ENCODE assay signal across 1 cellular context in the genomic region with DNA sequence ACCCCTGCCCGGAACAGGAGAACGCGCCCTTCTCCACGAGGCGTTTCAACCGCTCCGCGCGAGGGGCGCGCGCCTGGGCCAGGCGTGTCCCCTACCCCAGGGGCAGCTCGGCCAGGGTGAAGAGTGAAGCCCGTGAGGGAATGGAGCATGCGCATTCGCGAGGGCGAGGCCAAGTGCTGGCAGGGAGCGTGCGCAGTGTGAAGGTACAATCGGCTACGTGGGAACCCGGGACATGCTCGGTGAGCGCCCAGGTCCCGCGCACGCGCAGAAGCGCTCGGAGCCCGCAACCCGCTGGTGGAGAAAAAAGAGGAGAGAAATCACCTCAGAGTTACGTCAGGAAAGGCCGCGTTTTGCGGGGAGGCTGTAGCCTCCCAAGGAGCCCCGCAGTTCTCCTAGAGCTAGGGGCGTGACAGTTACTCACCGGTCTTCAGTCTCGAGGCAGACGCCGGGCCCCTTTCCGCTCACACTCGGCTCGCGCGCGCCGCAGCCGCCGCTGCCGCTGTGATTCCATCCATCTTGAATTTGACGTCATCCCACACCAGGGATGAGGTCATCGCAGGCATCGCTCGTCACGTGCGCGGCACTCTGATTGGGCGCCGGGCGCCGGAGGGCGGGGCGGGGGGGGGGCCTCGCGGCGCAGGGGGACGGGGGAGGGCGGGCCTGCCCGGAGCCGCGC.
TF ChIP-seq lines count a peak whose summit lies in the region.

Gene ZBTB21 (minus strand): TSS at position 530 of the 676 bp plus-strand sequence. CDS start 16,265 bp downstream, outside the sequence.

TF ChIP-seq in HepG2, 621 proteins besides CTCF, POLR2A, EP300 and RAD21 (continued from another document and continues in another):
- TF ChIP-seq ZNF362 (CRISPR knock-in tag; IDR thresholded peaks at IDR 0.05; ENCODE audit: borderline replicate concordance) (no peak; the same call in 1 of the 2 replicates), BRD4 (CRISPR knock-in tag; IDR thresholded peaks at IDR 0.05) (peak; percentile 54; the same call in 1 of the 2 replicates), FLYWCH1 (CRISPR knock-in tag; IDR thresholded peaks at IDR 0.05) (no peak), PRDM15 (CRISPR knock-in tag; IDR thresholded peaks at IDR 0.05) (no peak), DMAP1 (CRISPR knock-in tag; IDR thresholded peaks at IDR 0.05) (peak; percentile 66), ZNF282 (IDR thresholded peaks at IDR 0.05; ENCODE audit: partially characterized antibody) (no peak), NFYC (CRISPR knock-in tag; IDR thresholded peaks at IDR 0.05) (peak; percentile 71), ZMYM3 (CRISPR knock-in tag; IDR thresholded peaks at IDR 0.05) (0 out of 2 replicates have a peak, but pooled peaks have one; percentile 16), NFKB2 (CRISPR knock-in tag; IDR thresholded peaks at IDR 0.05; ENCODE audit: borderline replicate concordance) (peak; percentile 39; the same call in 1 of the 2 replicates), PTBP1 (IDR thresholded peaks at IDR 0.05; ENCODE audit: low read depth, low read length, poor library complexity, severe bottlenecking) (peak; percentile 90), KLF12 (CRISPR knock-in tag; IDR thresholded peaks at IDR 0.05; ENCODE audit: borderline replicate concordance) (0 out of 2 replicates have a peak, but pooled peaks have one; percentile 63), ZNF468 (CRISPR knock-in tag; IDR thresholded peaks at IDR 0.05) (no peak), ZBTB8A (CRISPR knock-in tag; IDR thresholded peaks at IDR 0.05; ENCODE audit: borderline replicate concordance, low read depth) (no peak), ZNF335 (CRISPR knock-in tag; IDR thresholded peaks at IDR 0.05) (no peak), SRSF9 (IDR thresholded peaks at IDR 0.05; ENCODE audit: borderline replicate concordance, insufficient read depth, low read depth, low read length, poor library complexity, severe bottlenecking) (no peak), RXRB (CRISPR knock-in tag; IDR thresholded peaks at IDR 0.05; ENCODE audit: borderline replicate concordance) (no peak), KMT2B (CRISPR knock-in tag; IDR thresholded peaks at IDR 0.05) (0 out of 2 replicates have a peak, but pooled peaks have one; percentile 44), RBFOX2 (IDR thresholded peaks at IDR 0.05; ENCODE audit: low read depth, low read length) (peak; percentile 97), ZBTB20 (CRISPR knock-in tag; IDR thresholded peaks at IDR 0.05; ENCODE audit: borderline replicate concordance, low read depth) (no peak), ZNF607 (CRISPR knock-in tag; IDR thresholded peaks at IDR 0.05; ENCODE audit: borderline replicate concordance) (peak; percentile 32; the same call in 1 of the 2 replicates), GABPB1 (CRISPR knock-in tag; IDR thresholded peaks at IDR 0.05) (peak; percentile 69; the same call in 1 of the 2 replicates), ZNF232 (CRISPR knock-in tag; IDR thresholded peaks at IDR 0.05; ENCODE audit: borderline replicate concordance) (0 out of 2 replicates have a peak, but pooled peaks have one; percentile 48), CBFB (CRISPR knock-in tag; IDR thresholded peaks at IDR 0.05) (no peak), TFDP1 (CRISPR knock-in tag; IDR thresholded peaks at IDR 0.05; ENCODE audit: borderline replicate concordance) (peak; percentile 18; the same call in 1 of the 2 replicates), ZNF124 (CRISPR knock-in tag; IDR thresholded peaks at IDR 0.05) (peak; percentile 79; the same call in 1 of the 2 replicates), ZNF34 (CRISPR knock-in tag; IDR thresholded peaks at IDR 0.05; ENCODE audit: borderline replicate concordance) (no peak), IRX3 (CRISPR knock-in tag; IDR thresholded peaks at IDR 0.05; ENCODE audit: borderline replicate concordance, low read depth) (peak; percentile 41; the same call in 1 of the 2 replicates), ZNF878 (CRISPR knock-in tag; IDR thresholded peaks at IDR 0.05) (no peak), SOX5 (CRISPR knock-in tag; IDR thresholded peaks at IDR 0.05; ENCODE audit: borderline replicate concordance) (no peak), ZKSCAN5 (CRISPR knock-in tag; IDR thresholded peaks at IDR 0.05) (0 out of 2 replicates have a peak, but pooled peaks have one; percentile 37), ZNF7 (CRISPR knock-in tag; IDR thresholded peaks at IDR 0.05) (no peak), ZNF703 (CRISPR knock-in tag; IDR thresholded peaks at IDR 0.05; ENCODE audit: borderline replicate concordance) (no peak)
- TF ChIP-seq, protein P1, sequence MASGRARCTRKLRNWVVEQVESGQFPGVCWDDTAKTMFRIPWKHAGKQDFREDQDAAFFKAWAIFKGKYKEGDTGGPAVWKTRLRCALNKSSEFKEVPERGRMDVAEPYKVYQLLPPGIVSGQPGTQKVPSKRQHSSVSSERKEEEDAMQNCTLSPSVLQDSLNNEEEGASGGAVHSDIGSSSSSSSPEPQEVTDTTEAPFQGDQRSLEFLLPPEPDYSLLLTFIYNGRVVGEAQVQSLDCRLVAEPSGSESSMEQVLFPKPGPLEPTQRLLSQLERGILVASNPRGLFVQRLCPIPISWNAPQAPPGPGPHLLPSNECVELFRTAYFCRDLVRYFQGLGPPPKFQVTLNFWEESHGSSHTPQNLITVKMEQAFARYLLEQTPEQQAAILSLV (CRISPR knock-in tag; IDR thresholded peaks at IDR 0.05; ENCODE audit: borderline replicate concordance) = peak; percentile 45
- TF ChIP-seq, protein P2, sequence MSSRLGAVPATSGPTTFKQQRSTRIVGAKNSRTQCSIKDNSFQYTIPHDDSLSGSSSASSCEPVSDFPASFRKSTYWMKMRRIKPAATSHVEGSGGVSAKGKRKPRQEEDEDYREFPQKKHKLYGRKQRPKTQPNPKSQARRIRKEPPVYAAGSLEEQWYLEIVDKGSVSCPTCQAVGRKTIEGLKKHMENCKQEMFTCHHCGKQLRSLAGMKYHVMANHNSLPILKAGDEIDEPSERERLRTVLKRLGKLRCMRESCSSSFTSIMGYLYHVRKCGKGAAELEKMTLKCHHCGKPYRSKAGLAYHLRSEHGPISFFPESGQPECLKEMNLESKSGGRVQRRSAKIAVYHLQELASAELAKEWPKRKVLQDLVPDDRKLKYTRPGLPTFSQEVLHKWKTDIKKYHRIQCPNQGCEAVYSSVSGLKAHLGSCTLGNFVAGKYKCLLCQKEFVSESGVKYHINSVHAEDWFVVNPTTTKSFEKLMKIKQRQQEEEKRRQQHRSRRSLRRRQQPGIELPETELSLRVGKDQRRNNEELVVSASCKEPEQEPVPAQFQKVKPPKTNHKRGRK (CRISPR knock-in tag; IDR thresholded peaks at IDR 0.05) = no peak
- TF ChIP-seq, protein P3, sequence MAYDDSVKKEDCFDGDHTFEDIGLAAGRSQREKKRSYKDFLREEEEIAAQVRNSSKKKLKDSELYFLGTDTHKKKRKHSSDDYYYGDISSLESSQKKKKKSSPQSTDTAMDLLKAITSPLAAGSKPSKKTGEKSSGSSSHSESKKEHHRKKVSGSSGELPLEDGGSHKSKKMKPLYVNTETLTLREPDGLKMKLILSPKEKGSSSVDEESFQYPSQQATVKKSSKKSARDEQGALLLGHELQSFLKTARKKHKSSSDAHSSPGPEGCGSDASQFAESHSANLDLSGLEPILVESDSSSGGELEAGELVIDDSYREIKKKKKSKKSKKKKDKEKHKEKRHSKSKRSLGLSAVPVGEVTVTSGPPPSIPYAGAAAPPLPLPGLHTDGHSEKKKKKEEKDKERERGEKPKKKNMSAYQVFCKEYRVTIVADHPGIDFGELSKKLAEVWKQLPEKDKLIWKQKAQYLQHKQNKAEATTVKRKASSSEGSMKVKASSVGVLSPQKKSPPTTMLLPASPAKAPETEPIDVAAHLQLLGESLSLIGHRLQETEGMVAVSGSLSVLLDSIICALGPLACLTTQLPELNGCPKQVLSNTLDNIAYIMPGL (CRISPR knock-in tag; IDR thresholded peaks at IDR 0.05; ENCODE audit: borderline replicate concordance in 1 of 2, low read depth in 1 of 2) = 0 out of 4 replicates have a peak, but pooled peaks have one; percentile 37 to 47
- TF ChIP-seq, protein P4, sequence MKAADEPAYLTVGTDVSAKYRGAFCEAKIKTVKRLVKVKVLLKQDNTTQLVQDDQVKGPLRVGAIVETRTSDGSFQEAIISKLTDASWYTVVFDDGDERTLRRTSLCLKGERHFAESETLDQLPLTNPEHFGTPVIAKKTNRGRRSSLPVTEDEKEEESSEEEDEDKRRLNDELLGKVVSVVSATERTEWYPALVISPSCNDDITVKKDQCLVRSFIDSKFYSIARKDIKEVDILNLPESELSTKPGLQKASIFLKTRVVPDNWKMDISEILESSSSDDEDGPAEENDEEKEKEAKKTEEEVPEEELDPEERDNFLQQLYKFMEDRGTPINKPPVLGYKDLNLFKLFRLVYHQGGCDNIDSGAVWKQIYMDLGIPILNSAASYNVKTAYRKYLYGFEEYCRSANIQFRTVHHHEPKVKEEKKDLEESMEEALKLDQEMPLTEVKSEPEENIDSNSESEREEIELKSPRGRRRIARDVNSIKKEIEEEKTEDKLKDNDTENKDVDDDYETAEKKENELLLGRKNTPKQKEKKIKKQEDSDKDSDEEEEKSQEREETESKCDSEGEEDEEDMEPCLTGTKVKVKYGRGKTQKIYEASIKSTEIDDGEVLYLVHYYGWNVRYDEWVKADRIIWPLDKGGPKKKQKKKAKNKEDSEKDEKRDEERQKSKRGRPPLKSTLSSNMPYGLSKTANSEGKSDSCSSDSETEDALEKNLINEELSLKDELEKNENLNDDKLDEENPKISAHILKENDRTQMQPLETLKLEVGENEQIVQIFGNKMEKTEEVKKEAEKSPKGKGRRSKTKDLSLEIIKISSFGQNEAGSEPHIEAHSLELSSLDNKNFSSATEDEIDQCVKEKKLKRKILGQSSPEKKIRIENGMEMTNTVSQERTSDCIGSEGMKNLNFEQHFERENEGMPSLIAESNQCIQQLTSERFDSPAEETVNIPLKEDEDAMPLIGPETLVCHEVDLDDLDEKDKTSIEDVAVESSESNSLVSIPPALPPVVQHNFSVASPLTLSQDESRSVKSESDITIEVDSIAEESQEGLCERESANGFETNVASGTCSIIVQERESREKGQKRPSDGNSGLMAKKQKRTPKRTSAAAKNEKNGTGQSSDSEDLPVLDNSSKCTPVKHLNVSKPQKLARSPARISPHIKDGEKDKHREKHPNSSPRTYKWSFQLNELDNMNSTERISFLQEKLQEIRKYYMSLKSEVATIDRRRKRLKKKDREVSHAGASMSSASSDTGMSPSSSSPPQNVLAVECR (CRISPR knock-in tag; IDR thresholded peaks at IDR 0.05; ENCODE audit: borderline replicate concordance) = peak; percentile 55; the same call in 1 of the 2 replicates
- TF ChIP-seq, protein P5, sequence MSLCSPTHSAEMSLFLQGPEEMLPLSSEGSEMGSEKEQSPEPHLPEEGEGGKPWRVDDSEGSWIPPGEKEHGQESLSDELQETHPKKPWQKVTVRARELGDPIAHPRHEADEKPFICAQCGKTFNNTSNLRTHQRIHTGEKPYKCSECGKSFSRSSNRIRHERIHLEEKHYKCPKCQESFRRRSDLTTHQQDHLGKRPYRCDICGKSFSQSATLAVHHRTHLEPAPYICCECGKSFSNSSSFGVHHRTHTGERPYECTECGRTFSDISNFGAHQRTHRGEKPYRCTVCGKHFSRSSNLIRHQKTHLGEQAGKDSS (CRISPR knock-in tag; IDR thresholded peaks at IDR 0.05; ENCODE audit: borderline replicate concordance, low read depth) = peak; percentile 37; the same call in 1 of the 2 replicates
- TF ChIP-seq, protein P6, sequence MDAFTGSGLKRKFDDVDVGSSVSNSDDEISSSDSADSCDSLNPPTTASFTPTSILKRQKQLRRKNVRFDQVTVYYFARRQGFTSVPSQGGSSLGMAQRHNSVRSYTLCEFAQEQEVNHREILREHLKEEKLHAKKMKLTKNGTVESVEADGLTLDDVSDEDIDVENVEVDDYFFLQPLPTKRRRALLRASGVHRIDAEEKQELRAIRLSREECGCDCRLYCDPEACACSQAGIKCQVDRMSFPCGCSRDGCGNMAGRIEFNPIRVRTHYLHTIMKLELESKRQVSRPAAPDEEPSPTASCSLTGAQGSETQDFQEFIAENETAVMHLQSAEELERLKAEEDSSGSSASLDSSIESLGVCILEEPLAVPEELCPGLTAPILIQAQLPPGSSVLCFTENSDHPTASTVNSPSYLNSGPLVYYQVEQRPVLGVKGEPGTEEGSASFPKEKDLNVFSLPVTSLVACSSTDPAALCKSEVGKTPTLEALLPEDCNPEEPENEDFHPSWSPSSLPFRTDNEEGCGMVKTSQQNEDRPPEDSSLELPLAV (CRISPR knock-in tag; conservative IDR thresholded peaks at IDR 0.05; ENCODE audit: low read depth) = no peak
